In the genomic region with DNA sequence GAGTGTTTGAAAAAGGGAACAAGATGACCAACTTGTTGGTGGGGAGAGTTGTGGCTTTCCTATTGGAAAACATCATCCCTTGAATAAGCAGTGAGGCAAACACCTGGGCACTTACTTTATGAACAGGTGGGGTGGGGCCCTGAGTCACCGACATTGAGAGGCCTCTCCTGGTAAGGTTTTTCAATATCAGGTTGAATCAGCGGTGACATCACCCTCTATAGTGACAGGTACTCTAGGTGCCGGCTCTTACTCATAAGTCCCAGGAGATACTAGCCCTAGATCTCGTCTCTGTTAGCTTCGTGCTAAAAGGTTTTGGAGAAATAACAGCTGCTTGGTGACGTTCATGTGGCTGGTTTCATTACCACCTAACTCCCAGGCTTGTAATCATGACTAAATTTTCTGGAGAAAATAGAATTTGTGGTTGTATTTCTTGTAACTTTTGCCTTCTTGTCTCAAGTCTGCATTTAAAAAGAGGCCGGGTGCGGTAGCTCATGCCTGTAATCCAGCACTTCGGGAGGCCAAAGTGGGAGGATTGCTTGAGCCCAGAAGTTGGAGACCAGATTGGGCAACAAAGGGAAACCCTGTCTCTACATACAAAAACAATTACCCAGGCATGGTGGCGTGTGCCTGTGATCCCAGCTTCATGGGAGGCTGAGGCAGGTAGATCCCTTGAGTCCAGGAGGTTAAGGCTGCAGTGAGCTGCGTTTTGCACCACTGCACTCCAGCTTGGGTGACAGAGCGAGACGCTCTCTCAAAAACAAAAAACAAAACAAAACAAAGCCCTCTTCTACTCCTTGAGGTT, we compare ENCODE assay signal across 9 cellular contexts. TPM values are rescaled to one million over a fixed set of nuclear protein-coding genes. Genes with fewer than 3 reads are reported as not detected.
DNase-seq lines count a peak whose midpoint lies in the region; ATAC-seq and TF ChIP-seq lines count a peak whose summit lies in the region.
"Had no signal": no experiment of that assay in that cellular context is flagged by ENCODE, and none has a peak within 500 bp of the region (broad histone marks: within the 10 kb centered on the region; RNA-seq: fewer than 3 reads in every experiment).

No MANE protein-coding gene starts in this region.

- peak; percentile 16 for DNase-seq in T-helper 22 cell (ENCODE audit: low read depth)
- DNase-seq in fibroblast of villous mesenchyme (ENCODE audit: low read depth): peak; percentile 17
- peak; percentile 69 for DNase-seq in stimulated activated naive CD8-positive, alpha-beta T cell treated with anti-CD3 and anti-CD28 coated beads, Interleukin-15, Interleukin-2, amounts not matched to agents 100 U/mL and 50 U/mL, for 24 hours
- no peak for DNase-seq in dermis blood vessel endothelial cell
- no peak for DNase-seq in NOMO-1 treated with dmso at 0.1 percent for 144 hours (lab: John Stamatoyannopoulos, UW; ENCODE audit: unreplicated experiment)

- TF ChIP-seq CTCF in C4-2B (conservative IDR thresholded peaks at IDR 0.05): no peak
- no peak for TF ChIP-seq CTCF in fibroblast of villous mesenchyme (IDR thresholded peaks at IDR 0.05; ENCODE audit: insufficient read depth, low read depth, low read length)

- H3K27ac ChIP-seq in C4-2B: peak overlapping the region; percentile 54; the same call in 1 of the 2 replicates
- H3K27ac ChIP-seq: thoracic aorta had no signal

- ATAC-seq in GM19328 (IDR thresholded peaks at IDR 0.05; ENCODE audit: unreplicated experiment) (peak; percentile 50), HG03342 (IDR thresholded peaks at IDR 0.05; ENCODE audit: unreplicated experiment) (peak; percentile 64)
- peak; percentile 85 for ATAC-seq in stimulated activated naive CD8-positive, alpha-beta T cell treated with anti-CD3 and anti-CD28 coated beads, Interleukin-15, Interleukin-2, amounts not matched to agents 100 U/mL and 50 U/mL, for 24 hours

- no peak overlapping the region for H3K4me3 ChIP-seq in fibroblast of villous mesenchyme (ENCODE audit: low read depth, low read length)
- H3K4me3 ChIP-seq: thoracic aorta had no signal

RNA-seq across cellular contexts. Expression of gene CDH1, which starts 19.4 kb away (rescaled TPM):
- total RNA-seq in fibroblast of villous mesenchyme (under 0.01 TPM in 1 of 2 replicates, not detected in the other), dermis blood vessel endothelial cell (under 0.01 and 0.17 TPM in 2 replicates)

Comparison
In these comparisons a context has a peak if more than half of its experiments do, and no peak if none do; other contexts are left out.
1. DNase-seq: peak in T-helper 22 cell (single experiment), fibroblast of villous mesenchyme (single experiment) and stimulated activated naive CD8-positive, alpha-beta T cell treated with anti-CD3 and anti-CD28 coated beads, Interleukin-15, Interleukin-2, amounts not matched to agents 100 U/mL and 50 U/mL, for 24 hours (single experiment); none in dermis blood vessel endothelial cell (single experiment) and NOMO-1 treated with dmso at 0.1 percent for 144 hours (single experiment).
2. Peak in every context shown above with its lines, with median percentiles within 50 percentile points of each other: ATAC-seq.